In genomic region chrX:146604196-146604595, GRCh38 we compare ENCODE assay signal across 26 cellular contexts.
"Had no signal": no experiment of that assay in that cellular context is flagged by ENCODE, and none has a peak within 500 bp of the region (broad histone marks: within the 10 kb centered on the region; RNA-seq: fewer than 3 reads in every experiment).

No MANE protein-coding gene starts in this region.

- ATAC-seq: stimulated activated effector memory CD8-positive, alpha-beta T cell treated with anti-CD3 and anti-CD28 coated beads, Interleukin-12 subunit alpha, Interleukin-12 subunit beta, amount 100 ng/mL, for 72 hours; stimulated activated memory B cell treated with anti-CD40 and anti-IgM and Interleukin-4, amounts not matched to agents 10 μg/mL and 1 μg/mL and 100 μg/mL, for 72 hours; stimulated activated naive B cell treated with anti-CD40 and anti-IgM and Interleukin-4, amounts not matched to agents 10 μg/mL and 1 μg/mL and 100 μg/mL, for 72 hours; stimulated activated naive CD8-positive, alpha-beta T cell treated with anti-CD3 and anti-CD28 coated beads, Interleukin-15, amount 100 ng/mL, for 72 hours; stimulated activated naive CD8-positive, alpha-beta T cell treated with anti-CD3 and anti-CD28 coated beads, Interleukin-15, Interleukin-2, amounts not matched to agents 100 U/mL and 50 U/mL, for 24 hours; upper lobe of right lung had no signal

- DNase-seq: stimulated activated CD4-positive, alpha-beta T cell treated with anti-CD3 and anti-CD28 coated beads, Interleukin-2, amount 100 ng/mL, for 48 hours; stimulated activated CD4-positive, alpha-beta T cell treated with anti-CD3 and anti-CD28 coated beads, Interleukin-4, amount 100 ng/mL, for 1 hour; stimulated activated CD4-positive, alpha-beta T cell treated with anti-CD3 and anti-CD28 coated beads, Interleukin-4, amount 100 ng/mL, for 24 hours; stimulated activated CD4-positive, alpha-beta T cell treated with anti-CD3 and anti-CD28 coated beads, Interleukin-4, amount 100 ng/mL, for 4 hours; stimulated activated CD8-positive, alpha-beta memory T cell treated with anti-CD3 and anti-CD28 coated beads, Interleukin-4, amount 100 ng/mL, for 48 hours; stimulated activated naive B cell treated with anti-CD40 and anti-IgM and Interleukin-4, amounts not matched to agents 10 μg/mL and 1 μg/mL and 100 μg/mL, for 72 hours; stimulated activated naive CD4-positive, alpha-beta T cell; stimulated activated naive CD4-positive, alpha-beta T cell treated with Interleukin-2 at 50 U/mL for 16 hours; stimulated activated naive CD8-positive, alpha-beta T cell treated with anti-CD3 and anti-CD28 coated beads, Interleukin-15, amount 100 ng/mL, for 72 hours; stimulated activated naive CD8-positive, alpha-beta T cell treated with anti-CD3 and anti-CD28 coated beads, Interleukin-15, Interleukin-2, amounts not matched to agents 100 U/mL and 50 U/mL, for 24 hours; stomach; substantia nigra; testis; thyroid gland; tibial artery; transverse colon; trophoblast cell; upper lobe of left lung; upper lobe of right lung; uterus had no signal

- H3K27me3 ChIP-seq: stomach, suprapubic skin, testis, thyroid gland, tibial artery, tibial nerve, transverse colon, upper lobe of left lung, upper lobe of right lung, uterus, vagina had no signal

- H3K9me3 ChIP-seq: stomach, suprapubic skin, testis, thoracic aorta, thyroid gland, tibial artery, tibial nerve, transverse colon, upper lobe of left lung, upper lobe of right lung, uterus, vagina had no signal

- H3K36me3 ChIP-seq: stomach, suprapubic skin, thoracic aorta, thyroid gland, tibial artery, tibial nerve, transverse colon, upper lobe of left lung, upper lobe of right lung, uterus, vagina had no signal

- H3K4me1 ChIP-seq: stomach, suprapubic skin, testis, thyroid gland, tibial artery, tibial nerve, transverse colon, upper lobe of left lung, upper lobe of right lung, uterus, vagina had no signal

- H3K27ac ChIP-seq: stomach, suprapubic skin, testis, thoracic aorta, thyroid gland, tibial artery, tibial nerve, transverse colon, upper lobe of left lung, upper lobe of right lung, uterus, vagina had no signal

- H3K4me3 ChIP-seq: stomach, suprapubic skin, testis, thoracic aorta, thyroid gland, tibial artery, tibial nerve, transverse colon, upper lobe of left lung, upper lobe of right lung, uterus, vagina had no signal
